Comparison of ENCODE assay signal across 8 cellular contexts in genomic region chr10:22010973-22011408, GRCh38. TPM values are rescaled to one million over a fixed set of nuclear protein-coding genes. Genes with fewer than 3 reads are reported as not detected.
DNase-seq lines count a peak whose midpoint lies in the region; ATAC-seq and TF ChIP-seq lines count a peak whose summit lies in the region.
"Had no signal": no experiment of that assay in that cellular context is flagged by ENCODE, and none has a peak within 500 bp of the region (broad histone marks: within the 10 kb centered on the region; RNA-seq: fewer than 3 reads in every experiment).

No MANE protein-coding gene starts in this region.

- ATAC-seq in GM18867 (IDR thresholded peaks at IDR 0.05; ENCODE audit: unreplicated experiment), result no peak

- H3K27me3 ChIP-seq in osteoblast (ENCODE audit: insufficient read depth, low read length), result no peaks in the 10 kb centered on the region
- no peaks in the 10 kb centered on the region for H3K27me3 ChIP-seq in esophagus squamous epithelium

- peak; percentile 17 for DNase-seq in DMS114 treated with DMSO at 0.1 percent for 48 hours (lab: John Stamatoyannopoulos, UW; ENCODE audit: unreplicated experiment)
- peak; percentile 44 to 69 for DNase-seq in Kasumi-1 (lab: John Stamatoyannopoulos, UW)
- DNase-seq in central memory CD4-positive, alpha-beta T cell, result peak; percentile 41
- no peak for DNase-seq in osteoblast (ENCODE audit: insufficient read length, low spot score, missing footprints)
- DNase-seq in esophagus squamous epithelium (lab: John Stamatoyannopoulos, UW), result no peak
- DNase-seq in activated T-cell treated with anti-CD3 and anti-CD28 coated beads, Interleukin-2, amount 50 U/mL, for 24 hours, result no peak
- DNase-seq: NCI-H2107 had no signal

- no peak overlapping the region for H3K4me3 ChIP-seq in osteoblast (ENCODE audit: insufficient read depth, low read length)
- H3K4me3 ChIP-seq in esophagus squamous epithelium, result no peak overlapping the region

- H2AFZ ChIP-seq in osteoblast (ENCODE audit: low read length), result no peak overlapping the region

- intact Hi-C loops in esophagus squamous epithelium (cut with DNase I), result no loop called here

- H3K4me1 Mint-ChIP-seq in activated T-cell treated with anti-CD3 and anti-CD28 coated beads, Interleukin-2, amount 50 U/mL, for 24 hours (ENCODE audit: low read depth), result no peaks in the 10 kb centered on the region

- no peak overlapping the region for H3K4me3 Mint-ChIP-seq in activated T-cell treated with anti-CD3 and anti-CD28 coated beads, Interleukin-2, amount 50 U/mL, for 24 hours

- peaks cover 6% of the 10 kb centered on the region for H3K27me3 Mint-ChIP-seq in activated T-cell treated with anti-CD3 and anti-CD28 coated beads, Interleukin-2, amount 50 U/mL, for 24 hours

- H3K27ac ChIP-seq in osteoblast (ENCODE audit: low read depth, low read length) (no peak overlapping the region), esophagus squamous epithelium (no peak overlapping the region)

- no peak overlapping the region for H3K27ac Mint-ChIP-seq in activated T-cell treated with anti-CD3 and anti-CD28 coated beads, Interleukin-2, amount 50 U/mL, for 24 hours

- 13 to 26% methylated on average over 1 of the region's 1 CpG for WGBS in esophagus squamous epithelium, 2 donors

- no peaks in the 10 kb centered on the region for H3K9me3 ChIP-seq in osteoblast (ENCODE audit: low read depth, low read length)
- no peaks in the 10 kb centered on the region for H3K9me3 ChIP-seq in esophagus squamous epithelium

- no peaks in the 10 kb centered on the region for H3K4me1 ChIP-seq in osteoblast (ENCODE audit: insufficient read depth, low read length)
- H3K4me1 ChIP-seq in esophagus squamous epithelium, result no peaks in the 10 kb centered on the region

- no peaks in the 10 kb centered on the region for H3K36me3 ChIP-seq in osteoblast (ENCODE audit: insufficient read depth, low read length)
- no peaks in the 10 kb centered on the region for H3K36me3 ChIP-seq in esophagus squamous epithelium

- peaks cover 3% of the 10 kb centered on the region for H3K9me3 Mint-ChIP-seq in activated T-cell treated with anti-CD3 and anti-CD28 coated beads, Interleukin-2, amount 50 U/mL, for 24 hours

- H3K36me3 Mint-ChIP-seq in activated T-cell treated with anti-CD3 and anti-CD28 coated beads, Interleukin-2, amount 50 U/mL, for 24 hours (ENCODE audit: low read depth), result no peaks in the 10 kb centered on the region

- H3K4me2 ChIP-seq in osteoblast (ENCODE audit: insufficient read depth, low read length), result no peak overlapping the region

- no peak for TF ChIP-seq POLR2A in esophagus squamous epithelium (IDR thresholded peaks at IDR 0.05)

- TF ChIP-seq CTCF in osteoblast (IDR thresholded peaks at IDR 0.05; ENCODE audit: extremely low read depth, low read depth, low read length) (peak; percentile 39), esophagus squamous epithelium (IDR thresholded peaks at IDR 0.05) (peak in 3 of 6 experiments; percentile 31 to 49 (median 49))

- no peaks in the 10 kb centered on the region for H3K79me2 ChIP-seq in osteoblast (ENCODE audit: insufficient read depth, low read length)

- no peaks in the 10 kb centered on the region for H4K20me1 ChIP-seq in osteoblast (ENCODE audit: insufficient read depth, low read length)

RNA-seq across cellular contexts. Expression of gene DNAJC1, which starts 7.5 kb away (rescaled TPM):
- total RNA-seq in osteoblast (83.1 and 83.2 TPM in 2 replicates), esophagus squamous epithelium (10 to 100 TPM; 36.1 to 84.8 (median 43.6) TPM)

Comparison
In these comparisons a context has a peak if more than half of its experiments do, and no peak if none do; other contexts are left out.
1. DNase-seq: peak in DMS114 treated with DMSO at 0.1 percent for 48 hours (single experiment), Kasumi-1 (2 of 2) and central memory CD4-positive, alpha-beta T cell (single experiment); none in osteoblast (single experiment), esophagus squamous epithelium (single experiment) and activated T-cell treated with anti-CD3 and anti-CD28 coated beads, Interleukin-2, amount 50 U/mL, for 24 hours (single experiment).